Comparison of ENCODE assay signal across 1 cellular context in the genomic region with DNA sequence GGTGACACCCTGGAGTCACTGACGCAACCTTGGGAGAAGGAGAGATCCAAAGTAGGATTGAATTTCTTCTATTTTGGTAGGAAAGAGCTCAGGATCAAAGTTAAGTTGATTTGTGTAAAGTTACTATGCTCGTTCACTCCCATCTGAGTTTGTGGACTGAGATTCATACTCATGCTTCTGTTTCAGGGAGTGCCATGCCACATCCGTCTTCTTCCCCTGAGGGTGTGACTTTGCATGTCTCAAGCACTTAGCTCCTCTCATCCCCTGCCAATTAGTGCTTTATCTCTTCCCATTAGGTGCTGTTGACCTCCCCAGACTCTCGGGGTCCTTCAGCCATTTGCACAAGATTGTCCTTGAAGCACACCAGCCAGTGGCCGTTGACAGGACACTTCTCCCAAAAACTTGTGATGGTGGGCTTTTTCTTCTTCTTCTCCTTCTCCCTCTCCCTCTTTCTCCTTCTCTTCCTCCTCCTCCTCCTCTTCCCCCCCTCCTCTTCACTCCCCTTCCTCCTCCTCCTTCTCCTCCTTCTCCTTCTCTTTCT.
TF ChIP-seq lines count a peak whose summit lies in the region.

No MANE protein-coding gene starts in this region.

TF ChIP-seq in H1, 55 proteins besides CTCF, POLR2A, EP300 and RAD21:
- no peak for TF ChIP-seq YY1 (IDR thresholded peaks at IDR 0.05; ENCODE audit: low read depth, low read length)
- TF ChIP-seq, protein P1, sequence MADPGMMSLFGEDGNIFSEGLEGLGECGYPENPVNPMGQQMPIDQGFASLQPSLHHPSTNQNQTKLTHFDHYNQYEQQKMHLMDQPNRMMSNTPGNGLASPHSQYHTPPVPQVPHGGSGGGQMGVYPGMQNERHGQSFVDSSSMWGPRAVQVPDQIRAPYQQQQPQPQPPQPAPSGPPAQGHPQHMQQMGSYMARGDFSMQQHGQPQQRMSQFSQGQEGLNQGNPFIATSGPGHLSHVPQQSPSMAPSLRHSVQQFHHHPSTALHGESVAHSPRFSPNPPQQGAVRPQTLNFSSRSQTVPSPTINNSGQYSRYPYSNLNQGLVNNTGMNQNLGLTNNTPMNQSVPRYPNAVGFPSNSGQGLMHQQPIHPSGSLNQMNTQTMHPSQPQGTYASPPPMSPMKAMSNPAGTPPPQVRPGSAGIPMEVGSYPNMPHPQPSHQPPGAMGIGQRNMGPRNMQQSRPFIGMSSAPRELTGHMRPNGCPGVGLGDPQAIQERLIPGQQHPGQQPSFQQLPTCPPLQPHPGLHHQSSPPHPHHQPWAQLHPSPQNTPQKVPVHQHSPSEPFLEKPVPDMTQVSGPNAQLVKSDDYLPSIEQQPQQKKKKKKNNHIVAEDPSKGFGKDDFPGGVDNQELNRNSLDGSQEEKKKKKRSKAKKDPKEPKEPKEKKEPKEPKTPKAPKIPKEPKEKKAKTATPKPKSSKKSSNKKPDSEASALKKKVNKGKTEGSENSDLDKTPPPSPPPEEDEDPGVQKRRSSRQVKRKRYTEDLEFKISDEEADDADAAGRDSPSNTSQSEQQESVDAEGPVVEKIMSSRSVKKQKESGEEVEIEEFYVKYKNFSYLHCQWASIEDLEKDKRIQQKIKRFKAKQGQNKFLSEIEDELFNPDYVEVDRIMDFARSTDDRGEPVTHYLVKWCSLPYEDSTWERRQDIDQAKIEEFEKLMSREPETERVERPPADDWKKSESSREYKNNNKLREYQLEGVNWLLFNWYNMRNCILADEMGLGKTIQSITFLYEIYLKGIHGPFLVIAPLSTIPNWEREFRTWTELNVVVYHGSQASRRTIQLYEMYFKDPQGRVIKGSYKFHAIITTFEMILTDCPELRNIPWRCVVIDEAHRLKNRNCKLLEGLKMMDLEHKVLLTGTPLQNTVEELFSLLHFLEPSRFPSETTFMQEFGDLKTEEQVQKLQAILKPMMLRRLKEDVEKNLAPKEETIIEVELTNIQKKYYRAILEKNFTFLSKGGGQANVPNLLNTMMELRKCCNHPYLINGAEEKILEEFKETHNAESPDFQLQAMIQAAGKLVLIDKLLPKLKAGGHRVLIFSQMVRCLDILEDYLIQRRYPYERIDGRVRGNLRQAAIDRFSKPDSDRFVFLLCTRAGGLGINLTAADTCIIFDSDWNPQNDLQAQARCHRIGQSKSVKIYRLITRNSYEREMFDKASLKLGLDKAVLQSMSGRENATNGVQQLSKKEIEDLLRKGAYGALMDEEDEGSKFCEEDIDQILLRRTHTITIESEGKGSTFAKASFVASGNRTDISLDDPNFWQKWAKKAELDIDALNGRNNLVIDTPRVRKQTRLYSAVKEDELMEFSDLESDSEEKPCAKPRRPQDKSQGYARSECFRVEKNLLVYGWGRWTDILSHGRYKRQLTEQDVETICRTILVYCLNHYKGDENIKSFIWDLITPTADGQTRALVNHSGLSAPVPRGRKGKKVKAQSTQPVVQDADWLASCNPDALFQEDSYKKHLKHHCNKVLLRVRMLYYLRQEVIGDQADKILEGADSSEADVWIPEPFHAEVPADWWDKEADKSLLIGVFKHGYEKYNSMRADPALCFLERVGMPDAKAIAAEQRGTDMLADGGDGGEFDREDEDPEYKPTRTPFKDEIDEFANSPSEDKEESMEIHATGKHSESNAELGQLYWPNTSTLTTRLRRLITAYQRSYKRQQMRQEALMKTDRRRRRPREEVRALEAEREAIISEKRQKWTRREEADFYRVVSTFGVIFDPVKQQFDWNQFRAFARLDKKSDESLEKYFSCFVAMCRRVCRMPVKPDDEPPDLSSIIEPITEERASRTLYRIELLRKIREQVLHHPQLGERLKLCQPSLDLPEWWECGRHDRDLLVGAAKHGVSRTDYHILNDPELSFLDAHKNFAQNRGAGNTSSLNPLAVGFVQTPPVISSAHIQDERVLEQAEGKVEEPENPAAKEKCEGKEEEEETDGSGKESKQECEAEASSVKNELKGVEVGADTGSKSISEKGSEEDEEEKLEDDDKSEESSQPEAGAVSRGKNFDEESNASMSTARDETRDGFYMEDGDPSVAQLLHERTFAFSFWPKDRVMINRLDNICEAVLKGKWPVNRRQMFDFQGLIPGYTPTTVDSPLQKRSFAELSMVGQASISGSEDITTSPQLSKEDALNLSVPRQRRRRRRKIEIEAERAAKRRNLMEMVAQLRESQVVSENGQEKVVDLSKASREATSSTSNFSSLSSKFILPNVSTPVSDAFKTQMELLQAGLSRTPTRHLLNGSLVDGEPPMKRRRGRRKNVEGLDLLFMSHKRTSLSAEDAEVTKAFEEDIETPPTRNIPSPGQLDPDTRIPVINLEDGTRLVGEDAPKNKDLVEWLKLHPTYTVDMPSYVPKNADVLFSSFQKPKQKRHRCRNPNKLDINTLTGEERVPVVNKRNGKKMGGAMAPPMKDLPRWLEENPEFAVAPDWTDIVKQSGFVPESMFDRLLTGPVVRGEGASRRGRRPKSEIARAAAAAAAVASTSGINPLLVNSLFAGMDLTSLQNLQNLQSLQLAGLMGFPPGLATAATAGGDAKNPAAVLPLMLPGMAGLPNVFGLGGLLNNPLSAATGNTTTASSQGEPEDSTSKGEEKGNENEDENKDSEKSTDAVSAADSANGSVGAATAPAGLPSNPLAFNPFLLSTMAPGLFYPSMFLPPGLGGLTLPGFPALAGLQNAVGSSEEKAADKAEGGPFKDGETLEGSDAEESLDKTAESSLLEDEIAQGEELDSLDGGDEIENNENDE (IDR thresholded peaks at IDR 0.05; ENCODE audit: insufficient replicate concordance, low read length), result no peak
- no peak for TF ChIP-seq TEAD4 (IDR thresholded peaks at IDR 0.05; ENCODE audit: low read depth, low read length)
- TF ChIP-seq EZH2 (IDR thresholded peaks at IDR 0.05; ENCODE audit: low read depth, low read length, severe bottlenecking), result no peak
- no peak for TF ChIP-seq SIX5 (IDR thresholded peaks at IDR 0.05; ENCODE audit: low read depth, low read length)
